ENCODE assay signal across 31 cellular contexts in the genomic region with DNA sequence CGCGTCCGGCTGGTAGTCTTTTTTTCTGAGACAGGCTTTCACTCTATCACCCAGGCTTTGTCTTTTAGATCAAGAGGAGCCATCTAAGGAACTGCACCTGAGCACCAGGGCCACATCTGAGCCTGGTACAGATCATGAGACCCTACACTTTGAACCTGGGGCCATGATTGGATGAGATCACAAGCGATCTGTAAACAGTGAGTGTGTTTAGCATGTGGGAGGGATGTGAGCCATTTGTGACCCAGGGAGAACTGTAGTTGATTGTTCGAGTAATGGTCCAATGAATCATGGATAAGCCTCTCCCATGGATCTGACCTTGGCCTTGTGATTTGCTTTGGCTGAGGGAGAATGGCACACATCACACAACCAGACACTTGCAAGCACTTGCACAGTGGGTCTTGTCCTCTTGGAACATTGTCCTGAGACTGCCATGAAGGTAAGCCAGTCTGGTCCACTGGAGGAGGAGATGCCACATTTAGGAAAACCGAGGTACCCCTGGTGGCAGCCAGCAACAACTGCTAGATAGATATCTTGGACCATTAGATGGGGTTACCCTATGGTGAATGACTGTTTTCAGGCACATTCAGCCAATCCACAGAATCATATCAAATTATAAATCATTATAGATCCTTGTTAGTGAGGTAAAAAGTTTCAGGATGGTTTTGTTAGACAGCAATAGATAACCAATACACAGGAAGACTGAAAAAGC. TPM values are rescaled to one million over a fixed set of nuclear protein-coding genes. Genes with fewer than 3 reads are reported as not detected.
DNase-seq lines count a peak whose midpoint lies in the region; ATAC-seq, FAIRE-seq and TF ChIP-seq lines count a peak whose summit lies in the region.
"Had no signal": no experiment of that assay in that cellular context is flagged by ENCODE, and none has a peak within 500 bp of the region (broad histone marks: within the 10 kb centered on the region; RNA-seq: fewer than 3 reads in every experiment).

No MANE protein-coding gene starts in this region.

- H3K27ac ChIP-seq in H9 (ENCODE audit: insufficient read length, low read depth, low read length), result no peak overlapping the region
- no peak overlapping the region for H3K27ac ChIP-seq in Panc1 (ENCODE audit: low read length)
- no peak overlapping the region for H3K27ac ChIP-seq in small intestine (ENCODE audit: low read depth in 1 of 2, low read length in 1 of 2)
- H3K27ac ChIP-seq: ascending aorta, GM23248, HL-60, SJSA1 had no signal

- TF ChIP-seq CTCF in H9 (conservative IDR thresholded peaks at IDR 0.05) (peak; percentile 37; the same call in 1 of the 3 replicates), Panc1 (IDR thresholded peaks at IDR 0.05) (no peak), endothelial cell (IDR thresholded peaks at IDR 0.05; ENCODE audit: unreplicated experiment) (peak; percentile 34)
- TF ChIP-seq CTCF in activated CD8-positive, alpha-beta T cell treated with anti-CD3 and anti-CD28 coated beads for 36 hours (IDR thresholded peaks at IDR 0.05), result no peak

- no peaks in the 10 kb centered on the region for H3K79me1 ChIP-seq in H9 (ENCODE audit: insufficient read depth, low read depth, low read length, poor library complexity, severe bottlenecking)

- no peaks in the 10 kb centered on the region for H4K20me1 ChIP-seq in H9 (ENCODE audit: control insufficient read depth, insufficient read depth, insufficient read length)

- H3K4me3 ChIP-seq in Panc1 (ENCODE audit: low read depth in 2 of 2, low read length in 2 of 2) (no peak overlapping the region), small intestine (ENCODE audit: low read depth in 1 of 2, low read length in 2 of 2) (no peak overlapping the region)
- H3K4me3 ChIP-seq: ascending aorta, GM23248, heart left ventricle, SJSA1 had no signal

- H3K23ac ChIP-seq in H9 (ENCODE audit: insufficient read length, low read depth, low read length), result no peak overlapping the region

- H2BK15ac ChIP-seq in H9 (ENCODE audit: low read depth, low read length), result no peak overlapping the region

- DNase-seq in H9 (no peak), Panc1 (ENCODE audit: low read depth, low spot score) (no peak), endothelial cell (ENCODE audit: low spot score) (no peak), small intestine (peak; percentile 61)
- no peak for DNase-seq in activated T-cell treated with anti-CD3 and anti-CD28 coated beads, Interleukin-2, amount 50 U/mL, for 48 hours
- DNase-seq in activated CD8-positive, alpha-beta T cell treated with anti-CD3 and anti-CD28 coated beads for 36 hours, result no peak
- DNase-seq: activated CD4-positive, alpha-beta T cell treated with anti-CD3 and anti-CD28 coated beads, Interleukin-2, amount 10 ng/mL, durations not matched to agents 24 days and 14 days; activated effector memory CD4-positive, alpha-beta T cell treated with anti-CD3 and anti-CD28 coated beads, Interleukin-2, amount 50 U/mL, for 16 hours; activated naive CD8-positive, alpha-beta T cell treated with anti-CD3 and anti-CD28 coated beads, Interleukin-2, amount 10 ng/mL, durations not matched to agents 7 days and 5 days; activated T-cell treated with anti-CD3 and anti-CD28 coated beads, Interleukin-2, amount 50 U/mL, for 1 hour; caudate nucleus; cortex of kidney; effector memory CD4-positive, alpha-beta T cell; GM23248; Karpas-422; left ventricle myocardium superior; midbrain; naive thymus-derived CD4-positive, alpha-beta T cell; nucleus accumbens; RPMI8226; stimulated activated naive B cell treated with anti-CD40 and anti-IgM and Interleukin-4, amounts not matched to agents 10 μg/mL and 1 μg/mL and 100 μg/mL, for 72 hours; substantia nigra; trophoblast cell had no signal

- H3K27me3 ChIP-seq in H9 (ENCODE audit: insufficient read depth, low read length) (no peaks in the 10 kb centered on the region), Panc1 (ENCODE audit: control insufficient read depth, insufficient read depth, low read length) (no peaks in the 10 kb centered on the region), small intestine (ENCODE audit: control insufficient read depth in 2 of 2, insufficient read depth in 2 of 2, low read length in 2 of 2) (no peaks in the 10 kb centered on the region)
- H3K27me3 ChIP-seq: ascending aorta, heart left ventricle, SJSA1 had no signal

- in situ Hi-C loops in Panc1 (cut with HindIII; ENCODE audit: low pct_unique_long_range_greater_than_20kb, low sequenced_read_pairs), result no loop called here

- H2BK20ac ChIP-seq in H9 (ENCODE audit: low read depth, low read length, poor library complexity, severe bottlenecking), result no peak overlapping the region

- H3K4me1 ChIP-seq in H9 (ENCODE audit: insufficient read depth, low read length) (no peaks in the 10 kb centered on the region; the same call in 1 of the 2 replicates), Panc1 (ENCODE audit: control insufficient read depth, insufficient read depth, low read length) (no peaks in the 10 kb centered on the region), small intestine (ENCODE audit: control insufficient read depth in 2 of 2, insufficient read depth in 1 of 2, low read depth in 1 of 2, low read length in 1 of 2) (no peaks in the 10 kb centered on the region)
- H3K4me1 ChIP-seq: ascending aorta had no signal

- no peak for FAIRE-seq in small intestine (lab: Jason Lieb, UNC)
- FAIRE-seq: GM18507, GM19239, keratinocyte had no signal

- no peaks in the 10 kb centered on the region for H3K9me3 ChIP-seq in H9 (ENCODE audit: control insufficient read depth, low read depth, low read length)
- no peaks in the 10 kb centered on the region for H3K9me3 ChIP-seq in Panc1 (ENCODE audit: control insufficient read depth, insufficient read depth, low read depth, low read length)
- no peaks in the 10 kb centered on the region for H3K9me3 ChIP-seq in small intestine (ENCODE audit: control insufficient read depth, low read depth)
- H3K9me3 ChIP-seq: ascending aorta, heart left ventricle, SJSA1 had no signal

- intact Hi-C loops in Panc1 (cut with micrococcal nuclease; ENCODE audit: unreplicated experiment), result no loop called here
- intact Hi-C loops in activated CD8-positive, alpha-beta T cell treated with anti-CD3 and anti-CD28 coated beads for 36 hours (cut with micrococcal nuclease), result no loop called here

- no peak overlapping the region for H3K14ac ChIP-seq in H9 (ENCODE audit: insufficient read depth, low read length)

- no peak overlapping the region for H4K91ac ChIP-seq in H9 (ENCODE audit: insufficient read length, low read depth, low read length)

- no peaks in the 10 kb centered on the region for H3K36me3 Mint-ChIP-seq in H9 (ENCODE audit: insufficient read depth in 1 of 3, low read depth in 3 of 3)
- H3K36me3 Mint-ChIP-seq in endothelial cell (ENCODE audit: low read depth, unreplicated experiment), result no peaks in the 10 kb centered on the region
- no peaks in the 10 kb centered on the region for H3K36me3 Mint-ChIP-seq in activated CD8-positive, alpha-beta T cell treated with anti-CD3 and anti-CD28 coated beads for 36 hours (ENCODE audit: low read depth)
- H3K36me3 Mint-ChIP-seq: activated naive CD8-positive, alpha-beta T cell treated with anti-CD3 and anti-CD28 coated beads, Interleukin-2, amount 10 ng/mL, durations not matched to agents 7 days and 5 days; naive thymus-derived CD4-positive, alpha-beta T cell; stimulated activated naive B cell treated with anti-CD40 and anti-IgM and Interleukin-4, amounts not matched to agents 10 μg/mL and 1 μg/mL and 100 μg/mL, for 72 hours had no signal

- peaks cover 3 to 4% of the 10 kb centered on the region in 2 experiments; a peak in 1 of 4 replicates for H3K4me1 Mint-ChIP-seq in H9
- no peaks in the 10 kb centered on the region for H3K4me1 Mint-ChIP-seq in endothelial cell (ENCODE audit: unreplicated experiment)
- H3K4me1 Mint-ChIP-seq in activated CD8-positive, alpha-beta T cell treated with anti-CD3 and anti-CD28 coated beads for 36 hours (ENCODE audit: low read depth), result no peaks in the 10 kb centered on the region
- H3K4me1 Mint-ChIP-seq: activated CD4-positive, alpha-beta T cell treated with anti-CD3 and anti-CD28 coated beads, Interleukin-2, amount 10 ng/mL, durations not matched to agents 24 days and 14 days; activated naive CD8-positive, alpha-beta T cell treated with anti-CD3 and anti-CD28 coated beads, Interleukin-2, amount 10 ng/mL, durations not matched to agents 7 days and 5 days; stimulated activated naive B cell treated with anti-CD40 and anti-IgM and Interleukin-4, amounts not matched to agents 10 μg/mL and 1 μg/mL and 100 μg/mL, for 72 hours had no signal

- no peak overlapping the region for H2AK5ac ChIP-seq in H9 (ENCODE audit: insufficient read length, low read length)

- H3K4me3 Mint-ChIP-seq in H9, result no peak overlapping the region
- no peak overlapping the region for H3K4me3 Mint-ChIP-seq in endothelial cell (ENCODE audit: unreplicated experiment)
- no peak overlapping the region for H3K4me3 Mint-ChIP-seq in activated CD8-positive, alpha-beta T cell treated with anti-CD3 and anti-CD28 coated beads for 36 hours
- H3K4me3 Mint-ChIP-seq: activated CD4-positive, alpha-beta T cell treated with anti-CD3 and anti-CD28 coated beads, Interleukin-2, amount 10 ng/mL, durations not matched to agents 24 days and 14 days; activated naive CD8-positive, alpha-beta T cell treated with anti-CD3 and anti-CD28 coated beads, Interleukin-2, amount 10 ng/mL, durations not matched to agents 7 days and 5 days; naive thymus-derived CD4-positive, alpha-beta T cell; stimulated activated naive B cell treated with anti-CD40 and anti-IgM and Interleukin-4, amounts not matched to agents 10 μg/mL and 1 μg/mL and 100 μg/mL, for 72 hours had no signal

- H3K9ac ChIP-seq in H9 (ENCODE audit: extremely low read depth, insufficient read length, low read length), result no peak overlapping the region
- H3K9ac ChIP-seq: GM23248 had no signal

- no peak overlapping the region for H3K4ac ChIP-seq in H9 (ENCODE audit: low read depth, low read length)

- H2BK120ac ChIP-seq in H9 (ENCODE audit: low read depth, low read length, poor library complexity, severe bottlenecking), result no peak overlapping the region

- H3K27me3 Mint-ChIP-seq in H9 (ENCODE audit: low read depth) (no peaks in the 10 kb centered on the region; the same call in 1 of the 2 replicates), endothelial cell (ENCODE audit: unreplicated experiment) (no peaks in the 10 kb centered on the region)
- H3K27me3 Mint-ChIP-seq in activated CD8-positive, alpha-beta T cell treated with anti-CD3 and anti-CD28 coated beads for 36 hours, result no peaks in the 10 kb centered on the region
- H3K27me3 Mint-ChIP-seq: activated naive CD8-positive, alpha-beta T cell treated with anti-CD3 and anti-CD28 coated beads, Interleukin-2, amount 10 ng/mL, durations not matched to agents 7 days and 5 days had no signal

- no CpG with 5 or more reads among the region's 6 CpGs for WGBS in H9 (ENCODE audit: extremely low coverage, insufficient read length, low lambda C conversion rate)
- 60 to 84% (median 71%) methylated on average over 6 of the region's 6 CpGs for WGBS in small intestine, 3 donors

- no peak overlapping the region for H3K18ac ChIP-seq in H9 (ENCODE audit: insufficient read length, low read depth, low read length)

- H3K79me2 ChIP-seq in H9 (ENCODE audit: insufficient read depth, low read length), result no peaks in the 10 kb centered on the region

- no peak overlapping the region for H3K56ac ChIP-seq in H9 (ENCODE audit: insufficient read length, low read depth, low read length)

- no TSS peak for BruUV-seq in Panc1 (replicated peaks; lab: Mats Ljungman, UMichigan)

- no peak overlapping the region for H4K5ac ChIP-seq in H9 (ENCODE audit: insufficient read length, low read depth, low read length)

- 0 out of 2 replicates have a peak, but pooled peaks have one; percentile 9 for ATAC-seq in Panc1
- ATAC-seq in HG02852 (IDR thresholded peaks at IDR 0.05; ENCODE audit: unreplicated experiment), result no peak
- ATAC-seq in activated CD8-positive, alpha-beta T cell treated with anti-CD3 and anti-CD28 coated beads for 36 hours, result no peak
- ATAC-seq: naive thymus-derived CD4-positive, alpha-beta T cell; stimulated activated naive B cell treated with anti-CD40 and anti-IgM and Interleukin-4, amounts not matched to agents 10 μg/mL and 1 μg/mL and 100 μg/mL, for 72 hours had no signal

- no peak overlapping the region for H2BK5ac ChIP-seq in H9 (ENCODE audit: insufficient read length, low read length)

- no peak overlapping the region for H2BK12ac ChIP-seq in H9 (ENCODE audit: insufficient read length, low read depth, low read length)

- H4K8ac ChIP-seq in H9 (replicated peaks; ENCODE audit: insufficient read length, low read depth, low read length), result no peak overlapping the region

- H3K36me3 ChIP-seq in Panc1 (ENCODE audit: control insufficient read depth, insufficient read depth, low read length) (no peaks in the 10 kb centered on the region), small intestine (ENCODE audit: control insufficient read depth in 2 of 2, insufficient read depth in 2 of 2, low read length in 2 of 2) (no peaks in the 10 kb centered on the region)
- H3K36me3 ChIP-seq: ascending aorta, heart left ventricle, SJSA1 had no signal

- CTCF ChIA-PET in Panc1 (lab: Charles Lee), result no interaction called here
- CTCF ChIA-PET in activated CD8-positive, alpha-beta T cell treated with anti-CD3 and anti-CD28 coated beads for 36 hours (lab: Charles Lee), result interaction anchor here (3.6 kb wide), 1 partner anchor 7 kb away, joined by 34 read pairs; no protein-coding TSS in a partner anchor

- H3K4me2 ChIP-seq in H9 (ENCODE audit: insufficient read depth, insufficient read length, low read length), result no peak overlapping the region

- H2AFZ ChIP-seq in H9 (ENCODE audit: low read length), result no peak overlapping the region
- H2AFZ ChIP-seq: GM23248 had no signal

- POLR2A ChIA-PET in Panc1 (lab: Charles Lee), result interaction anchor here (0.7 kb wide), 1 partner anchor 656 kb away, joined by 5 read pairs; no protein-coding TSS in a partner anchor
- POLR2A ChIA-PET in activated CD8-positive, alpha-beta T cell treated with anti-CD3 and anti-CD28 coated beads for 36 hours (lab: Charles Lee), result interaction anchor here (0.7 kb wide), 1 partner anchor 12 kb away, joined by 3 read pairs; no protein-coding TSS in a partner anchor

- H3K23me2 ChIP-seq in H9 (ENCODE audit: insufficient read length, low read depth, low read length, poor library complexity, severe bottlenecking), result no peaks in the 10 kb centered on the region

- H3K27ac Mint-ChIP-seq in H9 (no peak overlapping the region), endothelial cell (ENCODE audit: unreplicated experiment) (no peak overlapping the region)
- no peak overlapping the region for H3K27ac Mint-ChIP-seq in activated CD8-positive, alpha-beta T cell treated with anti-CD3 and anti-CD28 coated beads for 36 hours
- H3K27ac Mint-ChIP-seq: activated CD4-positive, alpha-beta T cell treated with anti-CD3 and anti-CD28 coated beads, Interleukin-2, amount 10 ng/mL, durations not matched to agents 24 days and 14 days; activated naive CD8-positive, alpha-beta T cell treated with anti-CD3 and anti-CD28 coated beads, Interleukin-2, amount 10 ng/mL, durations not matched to agents 7 days and 5 days; naive thymus-derived CD4-positive, alpha-beta T cell; stimulated activated naive B cell treated with anti-CD40 and anti-IgM and Interleukin-4, amounts not matched to agents 10 μg/mL and 1 μg/mL and 100 μg/mL, for 72 hours had no signal

- no peak overlapping the region for H3T11ph ChIP-seq in H9 (ENCODE audit: low read length)

- no peaks in the 10 kb centered on the region for H3K9me3 Mint-ChIP-seq in H9
- H3K9me3 Mint-ChIP-seq in endothelial cell (ENCODE audit: unreplicated experiment), result no peaks in the 10 kb centered on the region
- H3K9me3 Mint-ChIP-seq in activated CD8-positive, alpha-beta T cell treated with anti-CD3 and anti-CD28 coated beads for 36 hours, result no peaks in the 10 kb centered on the region
- H3K9me3 Mint-ChIP-seq: activated CD4-positive, alpha-beta T cell treated with anti-CD3 and anti-CD28 coated beads, Interleukin-2, amount 10 ng/mL, durations not matched to agents 24 days and 14 days; activated naive CD8-positive, alpha-beta T cell treated with anti-CD3 and anti-CD28 coated beads, Interleukin-2, amount 10 ng/mL, durations not matched to agents 7 days and 5 days; stimulated activated naive B cell treated with anti-CD40 and anti-IgM and Interleukin-4, amounts not matched to agents 10 μg/mL and 1 μg/mL and 100 μg/mL, for 72 hours had no signal

RNA-seq across cellular contexts. Expression of a gene that starts 19.5 kb away (rescaled TPM):
- 26.7 and 31.7 TPM in 2 replicates for total RNA-seq in H9 (2021)
- 37.8 TPM for total RNA-seq in Panc1 (2021; ENCODE audit: unreplicated experiment)
- 51.3 TPM for polyA plus RNA-seq in Panc1 (2012; ENCODE audit: insufficient read length)
- 12.0 TPM for total RNA-seq in endothelial cell (ENCODE audit: unreplicated experiment)
- 1 to 10 TPM; 2.4 to 5.6 (median 3.1) TPM for polyA plus RNA-seq in small intestine
- total RNA-seq in activated CD8-positive, alpha-beta T cell treated with anti-CD3 and anti-CD28 coated beads for 36 hours, result 10 to 100 TPM; 27.3 to 29.1 TPM

Comparison
In these comparisons a context has a peak if more than half of its experiments do, and no peak if none do; other contexts are left out.
1. CTCF ChIP-seq: peak in H9 (single experiment) and endothelial cell (single experiment); none in Panc1 (single experiment) and activated CD8-positive, alpha-beta T cell treated with anti-CD3 and anti-CD28 coated beads for 36 hours (single experiment).